ENCODE assay signal across 10 cellular contexts in genomic region chr3:143070977-143071551, GRCh38. TPM values are rescaled to one million over a fixed set of nuclear protein-coding genes. Genes with fewer than 3 reads are reported as not detected.
DNase-seq lines count a peak whose midpoint lies in the region; ATAC-seq and TF ChIP-seq lines count a peak whose summit lies in the region.
"Had no signal": no experiment of that assay in that cellular context is flagged by ENCODE, and none has a peak within 500 bp of the region (broad histone marks: within the 10 kb centered on the region; RNA-seq: fewer than 3 reads in every experiment).

No MANE protein-coding gene starts in this region.

- TF ChIP-seq RAD21 in Ishikawa (IDR thresholded peaks at IDR 0.05; ENCODE audit: low read depth) = peak; percentile 21; the same call in 1 of the 2 replicates

- no peak overlapping the region for H3K27ac ChIP-seq in CD8-positive, alpha-beta memory T cell (ENCODE audit: low read depth, low read length)
- H3K27ac ChIP-seq: coronary artery had no signal

- POLR2A ChIA-PET in CD8-positive, alpha-beta memory T cell (lab: Charles Lee) = no interaction called here

- no peaks in the 10 kb centered on the region for H3K36me3 Mint-ChIP-seq in CD8-positive, alpha-beta memory T cell

- no peak overlapping the region for H3K27ac Mint-ChIP-seq in CD8-positive, alpha-beta memory T cell

- CTCF ChIA-PET in CD8-positive, alpha-beta memory T cell (lab: Charles Lee) = interaction anchor here (0.7 kb wide), 1 partner anchor 563 kb away, joined by 4 read pairs; no protein-coding TSS in a partner anchor

- no peak for TF ChIP-seq EP300 in Ishikawa (IDR thresholded peaks at IDR 0.05; ENCODE audit: borderline replicate concordance)

- intact Hi-C loops in left colon (cut with DNase I, micrococcal nuclease) = no loop called here

- H3K4me1 Mint-ChIP-seq in CD8-positive, alpha-beta memory T cell = no peaks in the 10 kb centered on the region

- no peaks in the 10 kb centered on the region for H3K27me3 ChIP-seq in CD8-positive, alpha-beta memory T cell (ENCODE audit: insufficient read depth, low read length, poor library complexity, severe bottlenecking)

- H3K4me1 ChIP-seq in CD8-positive, alpha-beta memory T cell (ENCODE audit: insufficient read depth, low read length) = no peaks in the 10 kb centered on the region

- in situ Hi-C loops in Caki2 (cut with HindIII; ENCODE audit: low pct_unique_long_range_greater_than_20kb, low sequenced_read_pairs) = no loop called here

- DNase-seq in Caki2 (ENCODE audit: low read depth) (peak; percentile 33), dermis blood vessel endothelial cell (peak; percentile 34), left colon (no peak)
- DNase-seq in stimulated activated CD4-positive, alpha-beta T cell treated with anti-CD3 and anti-CD28 coated beads, Interleukin-2, amount 100 ng/mL, for 48 hours = no peak
- no peak for DNase-seq in CD8-positive, alpha-beta memory T cell
- DNase-seq: NCI-H1417 treated with DMSO at 0.1 percent for 48 hours had no signal

- no peak overlapping the region for H3K4me3 Mint-ChIP-seq in CD8-positive, alpha-beta memory T cell

- H3K27me3 Mint-ChIP-seq in CD8-positive, alpha-beta memory T cell = peaks cover 1 to 5% of the 10 kb centered on the region in 2 donors

- H3K36me3 ChIP-seq in CD8-positive, alpha-beta memory T cell (ENCODE audit: insufficient read depth, low read length) = no peaks in the 10 kb centered on the region

- ATAC-seq in left colon (peak; percentile 77), HG03039 (IDR thresholded peaks at IDR 0.05; ENCODE audit: unreplicated experiment) (no peak), HG03521 (IDR thresholded peaks at IDR 0.05; ENCODE audit: unreplicated experiment) (no peak)

- H3K9me3 Mint-ChIP-seq in CD8-positive, alpha-beta memory T cell = no peaks in the 10 kb centered on the region

- no peaks in the 10 kb centered on the region for H3K9me3 ChIP-seq in CD8-positive, alpha-beta memory T cell (ENCODE audit: low read length)

- H3K4me3 ChIP-seq in CD8-positive, alpha-beta memory T cell (ENCODE audit: low read length) = no peak overlapping the region
- H3K4me3 ChIP-seq: coronary artery had no signal

TF ChIP-seq in Ishikawa, 13 proteins besides CTCF, POLR2A, EP300 and RAD21:
- no peak for TF ChIP-seq CEBPB (IDR thresholded peaks at IDR 0.05)
- no peak for TF ChIP-seq MAX (IDR thresholded peaks at IDR 0.05)
- TF ChIP-seq REST (IDR thresholded peaks at IDR 0.05; ENCODE audit: low read depth) = no peak
- TF ChIP-seq TCF12 (IDR thresholded peaks at IDR 0.05; ENCODE audit: low read depth) = no peak
TF ChIP-seq in Ishikawa: peak in this region for 0.

RNA-seq across cellular contexts. Expression of gene CHST2, which starts 48.5 kb away (rescaled TPM):
- total RNA-seq in Caki2 (2014; rRNA removed; shearing (Covaris generic); ENCODE audit: low replicate concordance) = 13.1 and 15.1 TPM in 2 replicates
- 2.7 and 7.8 TPM in 2 replicates for total RNA-seq in dermis blood vessel endothelial cell
- total RNA-seq in left colon = 1 to 10 TPM; 1.0 to 2.8 TPM
- 1 to 10 TPM; 2.9 to 3.0 TPM for total RNA-seq in CD8-positive, alpha-beta memory T cell
- 6.2 TPM for polyA plus RNA-seq in CD8-positive, alpha-beta memory T cell

Comparison
In these comparisons a context has a peak if more than half of its experiments do, and no peak if none do; other contexts are left out.
1. DNase-seq: peak in Caki2 (single experiment) and dermis blood vessel endothelial cell (single experiment); none in left colon (0 of 2), stimulated activated CD4-positive, alpha-beta T cell treated with anti-CD3 and anti-CD28 coated beads, Interleukin-2, amount 100 ng/mL, for 48 hours (0 of 2) and CD8-positive, alpha-beta memory T cell (0 of 5).